In the genomic region with DNA sequence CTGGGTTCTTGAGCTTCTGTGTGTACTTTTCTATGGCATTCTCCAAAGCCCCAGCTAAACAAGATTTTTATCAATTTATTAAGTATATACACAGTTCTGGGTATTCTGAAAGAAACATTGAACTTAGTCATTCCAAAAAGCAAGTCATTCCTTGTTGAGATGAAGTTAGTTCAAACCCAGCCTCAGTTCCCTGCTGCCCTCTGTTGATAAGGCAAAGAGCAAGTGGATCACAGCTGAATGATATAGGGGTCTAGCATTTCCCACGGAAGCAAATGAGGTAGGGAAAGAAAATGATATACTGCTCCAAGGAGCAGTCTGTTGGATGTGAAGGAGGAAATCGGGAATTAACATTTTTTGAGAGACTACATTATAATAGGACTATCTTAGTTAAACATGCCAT, we compare ENCODE assay signal across 28 cellular contexts.
"Had no signal": no experiment of that assay in that cellular context is flagged by ENCODE, and none has a peak within 500 bp of the region (broad histone marks: within the 10 kb centered on the region; RNA-seq: fewer than 3 reads in every experiment).

No MANE protein-coding gene starts in this region.

- H3K27me3 ChIP-seq: adrenal gland, body of pancreas, breast epithelium had no signal

- FAIRE-seq: astrocyte, RCC 7860 had no signal

- DNase-seq: activated CD4-positive, alpha-beta T cell treated with anti-CD3 and anti-CD28 coated beads, Interleukin-2, amount 10 ng/mL, durations not matched to agents 24 days and 14 days; activated CD4-positive, alpha-beta T cell treated with anti-CD3 and anti-CD28 coated beads, Interleukin-2, amount 50 U/mL, for 48 hours; activated CD8-positive, alpha-beta memory T cell treated with anti-CD3 and anti-CD28 coated beads, Interleukin-2, amount 50 U/mL, for 4 hours; activated gamma-delta T cell treated with Interleukin-2 at 50 U/mL for 16 hours; activated naive CD4-positive, alpha-beta T cell treated with anti-CD3 and anti-CD28 coated beads for 36 hours; activated T-cell treated with anti-CD3 and anti-CD28 coated beads for 4 hours; activated T-cell treated with anti-CD3 and anti-CD28 coated beads, Interleukin-2, amount 50 U/mL, for 4 hours; adrenal gland; body of pancreas; Karpas-422; KBM-7; NCI-H1105; NCI-H1417 treated with DMSO at 0.1 percent for 48 hours; NCI-H1930; NCI-H2081 treated with DMSO at 0.1 percent for 48 hours; NCI-H345; NCI-H524 treated with DMSO at 0.1 percent for 48 hours; PC-9; SIG-M5; SW 1271; T-helper 1 cell; T-helper 2 cell; T-helper 9 cell; WERI-Rb-1 had no signal

- H3K36me3 ChIP-seq: adrenal gland, breast epithelium, WERI-Rb-1 had no signal

- H3K27ac ChIP-seq: adrenal gland, body of pancreas, breast epithelium, PC-9, RWPE1, WERI-Rb-1 had no signal

- H3K9me3 ChIP-seq: adrenal gland, body of pancreas, breast epithelium had no signal

- H2AFZ ChIP-seq: PC-9 had no signal

- H3K4me2 ChIP-seq: PC-9 had no signal

- H3K4me3 ChIP-seq: adrenal gland, body of pancreas, breast epithelium, PC-9 had no signal
